In genomic region chr1:22852144-22852543, GRCh38 we compare ENCODE assay signal across 25 cellular contexts.
"Had no signal": no experiment of that assay in that cellular context is flagged by ENCODE, and none has a peak within 500 bp of the region (broad histone marks: within the 10 kb centered on the region; RNA-seq: fewer than 3 reads in every experiment).

No MANE protein-coding gene starts in this region.

- DNase-seq: activated CD4-positive, alpha-beta T cell treated with anti-CD3 and anti-CD28 coated beads for 48 hours; activated CD4-positive, alpha-beta T cell treated with anti-CD3 and anti-CD28 coated beads, Interleukin-2, amount 50 U/mL, for 48 hours; activated CD4-positive, CD25-positive, alpha-beta regulatory T cell treated with anti-CD3 and anti-CD28 coated beads, Interleukin-2, amount 50 U/mL, for 72 hours; activated CD8-positive, alpha-beta memory T cell treated with anti-CD3 and anti-CD28 coated beads, Interleukin-2, amount 10 ng/mL, durations not matched to agents 7 days and 5 days; activated effector memory CD4-positive, alpha-beta T cell treated with Interleukin-2 at 50 U/mL for 16 hours; activated naive CD4-positive, alpha-beta T cell treated with Interleukin-2 at 50 U/mL for 16 hours; activated naive CD8-positive, alpha-beta T cell treated with anti-CD3 and anti-CD28 coated beads, Interleukin-2, amount 50 U/mL, for 24 hours; activated T-cell treated with anti-CD3 and anti-CD28 coated beads, Interleukin-2, amount 50 U/mL, for 24 hours; amniotic stem cell; MM.1S; NCI-H1105; NCI-H1436; NCI-H1694 treated with DMSO at 0.1 percent for 48 hours; NCI-H2029 treated with DMSO at 0.1 percent for 48 hours; NCI-H510A treated with DMSO at 0.1 percent for 48 hours; PC-3; SHP77; T-helper 17 cell; T-helper 9 cell had no signal

- H3K4me1 Mint-ChIP-seq: activated CD8-positive, alpha-beta memory T cell treated with anti-CD3 and anti-CD28 coated beads, Interleukin-2, amount 10 ng/mL, durations not matched to agents 7 days and 5 days; activated naive CD8-positive, alpha-beta T cell treated with anti-CD3 and anti-CD28 coated beads, Interleukin-2, amount 50 U/mL, for 24 hours had no signal

- H3K36me3 Mint-ChIP-seq: activated CD8-positive, alpha-beta memory T cell treated with anti-CD3 and anti-CD28 coated beads, Interleukin-2, amount 10 ng/mL, durations not matched to agents 7 days and 5 days; activated naive CD4-positive, alpha-beta T cell treated with anti-CD3 and anti-CD28 coated beads, Interleukin-2, amount 50 U/mL, for 72 hours; WTC11 had no signal

- H3K9me3 Mint-ChIP-seq: activated naive CD4-positive, alpha-beta T cell treated with anti-CD3 and anti-CD28 coated beads, Interleukin-2, amount 50 U/mL, for 72 hours; activated naive CD8-positive, alpha-beta T cell treated with anti-CD3 and anti-CD28 coated beads, Interleukin-2, amount 50 U/mL, for 24 hours; activated T-cell treated with anti-CD3 and anti-CD28 coated beads, Interleukin-2, amount 50 U/mL, for 24 hours; activated T-helper 1 cell treated with anti-CD3 and anti-CD28 coated beads, Interleukin-12 subunit alpha, Interleukin-12 subunit beta, Interleukin-2, Interleukin-4 antibody, amounts not matched to agents 30 ng/mL and 10 ng/mL and 1 ng/mL, durations not matched to agents 14 hours and 24 hours and 36 hours; WTC11 had no signal

- H3K27me3 Mint-ChIP-seq: brain had no signal

- H3K4me3 Mint-ChIP-seq: activated CD8-positive, alpha-beta memory T cell treated with anti-CD3 and anti-CD28 coated beads, Interleukin-2, amount 10 ng/mL, durations not matched to agents 7 days and 5 days; activated naive CD8-positive, alpha-beta T cell treated with anti-CD3 and anti-CD28 coated beads, Interleukin-2, amount 50 U/mL, for 24 hours; activated T-cell treated with anti-CD3 and anti-CD28 coated beads, Interleukin-2, amount 50 U/mL, for 24 hours; activated T-helper 1 cell treated with anti-CD3 and anti-CD28 coated beads, Interleukin-12 subunit alpha, Interleukin-12 subunit beta, Interleukin-2, Interleukin-4 antibody, amounts not matched to agents 30 ng/mL and 10 ng/mL and 1 ng/mL, durations not matched to agents 14 hours and 24 hours and 36 hours; brain; T-helper 17 cell; WTC11 had no signal

- H3K27ac Mint-ChIP-seq: activated CD8-positive, alpha-beta memory T cell treated with anti-CD3 and anti-CD28 coated beads, Interleukin-2, amount 10 ng/mL, durations not matched to agents 7 days and 5 days; activated naive CD8-positive, alpha-beta T cell treated with anti-CD3 and anti-CD28 coated beads, Interleukin-2, amount 50 U/mL, for 24 hours; activated T-cell treated with anti-CD3 and anti-CD28 coated beads, Interleukin-2, amount 50 U/mL, for 24 hours; activated T-helper 1 cell treated with anti-CD3 and anti-CD28 coated beads, Interleukin-12 subunit alpha, Interleukin-12 subunit beta, Interleukin-2, Interleukin-4 antibody, amounts not matched to agents 30 ng/mL and 10 ng/mL and 1 ng/mL, durations not matched to agents 14 hours and 24 hours and 36 hours; T-helper 17 cell; WTC11 had no signal

- ATAC-seq: activated CD8-positive, alpha-beta memory T cell treated with anti-CD3 and anti-CD28 coated beads, Interleukin-2, amount 10 ng/mL, durations not matched to agents 7 days and 5 days; activated naive CD4-positive, alpha-beta T cell treated with anti-CD3 and anti-CD28 coated beads, Interleukin-2, amount 50 U/mL, for 72 hours; activated naive CD8-positive, alpha-beta T cell treated with anti-CD3 and anti-CD28 coated beads, Interleukin-2, amount 50 U/mL, for 24 hours; PC-3; T-helper 17 cell had no signal

- FAIRE-seq: astrocyte, RCC 7860 had no signal
